ENCODE assay signal across 24 cellular contexts in the genomic region with DNA sequence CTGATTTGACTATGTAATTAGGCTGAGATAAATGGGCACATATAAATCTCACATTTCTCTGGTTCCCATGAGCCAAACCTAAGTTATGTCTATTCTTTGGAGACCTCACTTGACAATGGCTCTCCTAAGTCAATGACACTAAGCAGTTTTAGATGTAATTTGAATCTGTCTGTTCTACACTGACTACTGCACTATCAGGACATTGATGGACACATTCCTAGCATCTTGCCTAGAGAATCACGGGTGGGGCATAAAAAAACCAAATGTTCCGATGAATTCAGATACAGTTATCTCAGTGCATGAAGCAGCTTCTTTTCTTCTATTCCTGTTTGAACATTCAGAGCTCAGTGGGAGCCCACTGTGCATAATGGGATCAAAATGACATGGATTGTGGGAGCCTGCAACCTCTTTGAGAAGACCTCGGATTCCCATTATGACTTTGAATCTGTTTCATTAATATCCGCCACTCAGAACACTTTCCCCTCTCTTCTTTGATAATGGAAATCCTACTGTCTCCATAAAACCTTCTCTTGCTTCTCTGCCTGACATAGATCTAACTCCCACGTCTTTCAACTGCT.
"Had no signal": no experiment of that assay in that cellular context is flagged by ENCODE, and none has a peak within 500 bp of the region (broad histone marks: within the 10 kb centered on the region; RNA-seq: fewer than 3 reads in every experiment).

No MANE protein-coding gene starts in this region.

- H3K27me3 ChIP-seq: left lung, pancreas, sigmoid colon, spleen, suprapubic skin, tibial artery, uterus had no signal

- H3K27ac ChIP-seq: left lung, lower lobe of right lung, pancreas, psoas muscle, sigmoid colon, spleen, suprapubic skin, thoracic aorta, tibial artery, uterus had no signal

- H3K4me3 ChIP-seq: left lung, lower lobe of right lung, pancreas, psoas muscle, sigmoid colon, spleen, suprapubic skin, thoracic aorta, tibial artery, uterus had no signal

- DNase-seq: hypothalamus; immature natural killer cell; kidney; left colon; left lung; lower lobe of right lung; mammary epithelial cell; mesenchymal stem cell; naive thymus-derived CD8-positive, alpha-beta T cell; nucleus accumbens; pancreas; psoas muscle; sigmoid colon; spleen; stimulated activated CD4-positive, alpha-beta T cell treated with anti-CD3 and anti-CD28 coated beads, Interleukin-4, amount 100 ng/mL, for 24 hours; stimulated activated naive CD4-positive, alpha-beta T cell; tibial artery; trophoblast cell; uterus had no signal

- H3K27me3 Mint-ChIP-seq: stimulated activated naive CD8-positive, alpha-beta T cell treated with anti-CD3 and anti-CD28 coated beads, Interleukin-15, Interleukin-2, amounts not matched to agents 100 ng/mL and 50 ng/mL, for 24 hours had no signal

- H3K4me1 ChIP-seq: left lung, lower lobe of right lung, pancreas, psoas muscle, sigmoid colon, spleen, suprapubic skin, tibial artery, uterus had no signal

- H3K9me3 ChIP-seq: left lung, lower lobe of right lung, pancreas, psoas muscle, sigmoid colon, spleen, suprapubic skin, thoracic aorta, tibial artery, uterus had no signal

- H3K27ac Mint-ChIP-seq: immature natural killer cell; naive thymus-derived CD8-positive, alpha-beta T cell; stimulated activated effector memory CD8-positive, alpha-beta T cell treated with anti-CD3 and anti-CD28 coated beads, Interleukin-12 subunit alpha, Interleukin-12 subunit beta, amount 100 ng/mL, for 72 hours; stimulated activated naive CD8-positive, alpha-beta T cell treated with anti-CD3 and anti-CD28 coated beads, Interleukin-15, Interleukin-2, amounts not matched to agents 100 ng/mL and 50 ng/mL, for 24 hours had no signal

- ATAC-seq: left lung; lower lobe of right lung; naive thymus-derived CD8-positive, alpha-beta T cell; pancreas; psoas muscle; stimulated activated effector memory CD8-positive, alpha-beta T cell treated with anti-CD3 and anti-CD28 coated beads, Interleukin-12 subunit alpha, Interleukin-12 subunit beta, amount 100 ng/mL, for 72 hours had no signal

- H3K4me3 Mint-ChIP-seq: immature natural killer cell; naive thymus-derived CD8-positive, alpha-beta T cell; nephron; stimulated activated effector memory CD8-positive, alpha-beta T cell treated with anti-CD3 and anti-CD28 coated beads, Interleukin-12 subunit alpha, Interleukin-12 subunit beta, amount 100 ng/mL, for 72 hours; stimulated activated naive CD8-positive, alpha-beta T cell treated with anti-CD3 and anti-CD28 coated beads, Interleukin-15, Interleukin-2, amounts not matched to agents 100 ng/mL and 50 ng/mL, for 24 hours had no signal

- H3K36me3 ChIP-seq: left lung, lower lobe of right lung, pancreas, sigmoid colon, spleen, suprapubic skin, thoracic aorta, tibial artery, uterus had no signal

- H3K4me1 Mint-ChIP-seq: immature natural killer cell; naive thymus-derived CD8-positive, alpha-beta T cell; stimulated activated effector memory CD8-positive, alpha-beta T cell treated with anti-CD3 and anti-CD28 coated beads, Interleukin-12 subunit alpha, Interleukin-12 subunit beta, amount 100 ng/mL, for 72 hours had no signal

- H3K9me3 Mint-ChIP-seq: nephron; stimulated activated naive CD8-positive, alpha-beta T cell treated with anti-CD3 and anti-CD28 coated beads, Interleukin-15, Interleukin-2, amounts not matched to agents 100 ng/mL and 50 ng/mL, for 24 hours had no signal

- H3K36me3 Mint-ChIP-seq: immature natural killer cell; naive thymus-derived CD8-positive, alpha-beta T cell; stimulated activated effector memory CD8-positive, alpha-beta T cell treated with anti-CD3 and anti-CD28 coated beads, Interleukin-12 subunit alpha, Interleukin-12 subunit beta, amount 100 ng/mL, for 72 hours had no signal
